Comparison of ENCODE assay signal across 2 cellular contexts in genomic region chr17:32010114-32010513, GRCh38.
TF ChIP-seq lines count a peak whose summit lies in the region.

No MANE protein-coding gene starts in this region.

TF ChIP-seq in GM23338, 12 proteins besides CTCF, POLR2A, EP300 and RAD21 (continued from another document):
- TF ChIP-seq, protein P1, sequence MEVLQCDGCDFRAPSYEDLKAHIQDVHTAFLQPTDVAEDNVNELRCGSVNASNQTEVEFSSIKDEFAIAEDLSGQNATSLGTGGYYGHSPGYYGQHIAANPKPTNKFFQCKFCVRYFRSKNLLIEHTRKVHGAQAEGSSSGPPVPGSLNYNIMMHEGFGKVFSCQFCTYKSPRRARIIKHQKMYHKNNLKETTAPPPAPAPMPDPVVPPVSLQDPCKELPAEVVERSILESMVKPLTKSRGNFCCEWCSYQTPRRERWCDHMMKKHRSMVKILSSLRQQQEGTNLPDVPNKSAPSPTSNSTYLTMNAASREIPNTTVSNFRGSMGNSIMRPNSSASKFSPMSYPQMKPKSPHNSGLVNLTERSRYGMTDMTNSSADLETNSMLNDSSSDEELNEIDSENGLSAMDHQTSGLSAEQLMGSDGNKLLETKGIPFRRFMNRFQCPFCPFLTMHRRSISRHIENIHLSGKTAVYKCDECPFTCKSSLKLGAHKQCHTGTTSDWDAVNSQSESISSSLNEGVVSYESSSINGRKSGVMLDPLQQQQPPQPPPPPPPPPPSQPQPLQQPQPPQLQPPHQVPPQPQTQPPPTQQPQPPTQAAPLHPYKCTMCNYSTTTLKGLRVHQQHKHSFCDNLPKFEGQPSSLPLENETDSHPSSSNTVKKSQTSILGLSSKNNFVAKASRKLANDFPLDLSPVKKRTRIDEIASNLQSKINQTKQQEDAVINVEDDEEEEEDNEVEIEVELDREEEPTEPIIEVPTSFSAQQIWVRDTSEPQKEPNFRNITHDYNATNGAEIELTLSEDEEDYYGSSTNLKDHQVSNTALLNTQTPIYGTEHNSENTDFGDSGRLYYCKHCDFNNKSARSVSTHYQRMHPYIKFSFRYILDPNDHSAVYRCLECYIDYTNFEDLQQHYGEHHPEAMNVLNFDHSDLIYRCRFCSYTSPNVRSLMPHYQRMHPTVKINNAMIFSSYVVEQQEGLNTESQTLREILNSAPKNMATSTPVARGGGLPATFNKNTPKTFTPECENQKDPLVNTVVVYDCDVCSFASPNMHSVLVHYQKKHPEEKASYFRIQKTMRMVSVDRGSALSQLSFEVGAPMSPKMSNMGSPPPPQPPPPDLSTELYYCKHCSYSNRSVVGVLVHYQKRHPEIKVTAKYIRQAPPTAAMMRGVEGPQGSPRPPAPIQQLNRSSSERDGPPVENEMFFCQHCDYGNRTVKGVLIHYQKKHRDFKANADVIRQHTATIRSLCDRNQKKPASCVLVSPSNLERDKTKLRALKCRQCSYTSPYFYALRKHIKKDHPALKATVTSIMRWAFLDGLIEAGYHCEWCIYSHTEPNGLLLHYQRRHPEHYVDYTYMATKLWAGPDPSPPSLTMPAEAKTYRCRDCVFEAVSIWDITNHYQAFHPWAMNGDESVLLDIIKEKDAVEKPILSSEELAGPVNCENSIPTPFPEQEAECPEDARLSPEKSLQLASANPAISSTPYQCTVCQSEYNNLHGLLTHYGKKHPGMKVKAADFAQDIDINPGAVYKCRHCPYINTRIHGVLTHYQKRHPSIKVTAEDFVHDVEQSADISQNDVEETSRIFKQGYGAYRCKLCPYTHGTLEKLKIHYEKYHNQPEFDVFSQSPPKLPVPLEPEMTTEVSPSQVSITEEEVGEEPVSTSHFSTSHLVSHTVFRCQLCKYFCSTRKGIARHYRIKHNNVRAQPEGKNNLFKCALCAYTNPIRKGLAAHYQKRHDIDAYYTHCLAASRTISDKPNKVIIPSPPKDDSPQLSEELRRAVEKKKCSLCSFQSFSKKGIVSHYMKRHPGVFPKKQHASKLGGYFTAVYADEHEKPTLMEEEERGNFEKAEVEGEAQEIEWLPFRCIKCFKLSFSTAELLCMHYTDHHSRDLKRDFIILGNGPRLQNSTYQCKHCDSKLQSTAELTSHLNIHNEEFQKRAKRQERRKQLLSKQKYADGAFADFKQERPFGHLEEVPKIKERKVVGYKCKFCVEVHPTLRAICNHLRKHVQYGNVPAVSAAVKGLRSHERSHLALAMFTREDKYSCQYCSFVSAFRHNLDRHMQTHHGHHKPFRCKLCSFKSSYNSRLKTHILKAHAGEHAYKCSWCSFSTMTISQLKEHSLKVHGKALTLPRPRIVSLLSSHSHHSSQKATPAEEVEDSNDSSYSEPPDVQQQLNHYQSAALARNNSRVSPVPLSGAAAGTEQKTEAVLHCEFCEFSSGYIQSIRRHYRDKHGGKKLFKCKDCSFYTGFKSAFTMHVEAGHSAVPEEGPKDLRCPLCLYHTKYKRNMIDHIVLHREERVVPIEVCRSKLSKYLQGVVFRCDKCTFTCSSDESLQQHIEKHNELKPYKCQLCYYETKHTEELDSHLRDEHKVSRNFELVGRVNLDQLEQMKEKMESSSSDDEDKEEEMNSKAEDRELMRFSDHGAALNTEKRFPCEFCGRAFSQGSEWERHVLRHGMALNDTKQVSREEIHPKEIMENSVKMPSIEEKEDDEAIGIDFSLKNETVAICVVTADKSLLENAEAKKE (CRISPR knock-in tag; IDR thresholded peaks at IDR 0.05): no peak
- no peak for TF ChIP-seq ZNF331 (CRISPR knock-in tag; IDR thresholded peaks at IDR 0.05; ENCODE audit: low read depth)
- no peak for TF ChIP-seq EZH2 (IDR thresholded peaks at IDR 0.05; ENCODE audit: low read depth, unreplicated experiment)
- TF ChIP-seq REST (IDR thresholded peaks at IDR 0.05; ENCODE audit: unreplicated experiment): no peak
- TF ChIP-seq POLR2AphosphoS5 (IDR thresholded peaks at IDR 0.05; ENCODE audit: low read depth): no peak
- no peak for TF ChIP-seq STAT1 (IDR thresholded peaks at IDR 0.05; ENCODE audit: unreplicated experiment)
- TF ChIP-seq EZH2phosphoT487 (IDR thresholded peaks at IDR 0.05; ENCODE audit: unreplicated experiment): no peak
- no peak for TF ChIP-seq NANOG (IDR thresholded peaks at IDR 0.05; ENCODE audit: borderline replicate concordance)
- TF ChIP-seq ETS1 (IDR thresholded peaks at IDR 0.05): no peak
- no peak for TF ChIP-seq ZNF114 (CRISPR knock-in tag; IDR thresholded peaks at IDR 0.05)

TF ChIP-seq in GM12878, 131 proteins besides CTCF, POLR2A, EP300 and RAD21:
- no peak for TF ChIP-seq REST (IDR thresholded peaks at IDR 0.05; ENCODE audit: low read depth, low read length)
- TF ChIP-seq, protein P2, sequence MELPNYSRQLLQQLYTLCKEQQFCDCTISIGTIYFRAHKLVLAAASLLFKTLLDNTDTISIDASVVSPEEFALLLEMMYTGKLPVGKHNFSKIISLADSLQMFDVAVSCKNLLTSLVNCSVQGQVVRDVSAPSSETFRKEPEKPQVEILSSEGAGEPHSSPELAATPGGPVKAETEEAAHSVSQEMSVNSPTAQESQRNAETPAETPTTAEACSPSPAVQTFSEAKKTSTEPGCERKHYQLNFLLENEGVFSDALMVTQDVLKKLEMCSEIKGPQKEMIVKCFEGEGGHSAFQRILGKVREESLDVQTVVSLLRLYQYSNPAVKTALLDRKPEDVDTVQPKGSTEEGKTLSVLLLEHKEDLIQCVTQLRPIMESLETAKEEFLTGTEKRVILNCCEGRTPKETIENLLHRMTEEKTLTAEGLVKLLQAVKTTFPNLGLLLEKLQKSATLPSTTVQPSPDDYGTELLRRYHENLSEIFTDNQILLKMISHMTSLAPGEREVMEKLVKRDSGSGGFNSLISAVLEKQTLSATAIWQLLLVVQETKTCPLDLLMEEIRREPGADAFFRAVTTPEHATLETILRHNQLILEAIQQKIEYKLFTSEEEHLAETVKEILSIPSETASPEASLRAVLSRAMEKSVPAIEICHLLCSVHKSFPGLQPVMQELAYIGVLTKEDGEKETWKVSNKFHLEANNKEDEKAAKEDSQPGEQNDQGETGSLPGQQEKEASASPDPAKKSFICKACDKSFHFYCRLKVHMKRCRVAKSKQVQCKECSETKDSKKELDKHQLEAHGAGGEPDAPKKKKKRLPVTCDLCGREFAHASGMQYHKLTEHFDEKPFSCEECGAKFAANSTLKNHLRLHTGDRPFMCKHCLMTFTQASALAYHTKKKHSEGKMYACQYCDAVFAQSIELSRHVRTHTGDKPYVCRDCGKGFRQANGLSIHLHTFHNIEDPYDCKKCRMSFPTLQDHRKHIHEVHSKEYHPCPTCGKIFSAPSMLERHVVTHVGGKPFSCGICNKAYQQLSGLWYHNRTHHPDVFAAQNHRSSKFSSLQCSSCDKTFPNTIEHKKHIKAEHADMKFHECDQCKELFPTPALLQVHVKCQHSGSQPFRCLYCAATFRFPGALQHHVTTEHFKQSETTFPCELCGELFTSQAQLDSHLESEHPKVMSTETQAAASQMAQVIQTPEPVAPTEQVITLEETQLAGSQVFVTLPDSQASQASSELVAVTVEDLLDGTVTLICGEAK (IDR thresholded peaks at IDR 0.05; ENCODE audit: borderline replicate concordance): peak; percentile 88
